13 cellular contexts compared by ENCODE assay signal in the genomic region with DNA sequence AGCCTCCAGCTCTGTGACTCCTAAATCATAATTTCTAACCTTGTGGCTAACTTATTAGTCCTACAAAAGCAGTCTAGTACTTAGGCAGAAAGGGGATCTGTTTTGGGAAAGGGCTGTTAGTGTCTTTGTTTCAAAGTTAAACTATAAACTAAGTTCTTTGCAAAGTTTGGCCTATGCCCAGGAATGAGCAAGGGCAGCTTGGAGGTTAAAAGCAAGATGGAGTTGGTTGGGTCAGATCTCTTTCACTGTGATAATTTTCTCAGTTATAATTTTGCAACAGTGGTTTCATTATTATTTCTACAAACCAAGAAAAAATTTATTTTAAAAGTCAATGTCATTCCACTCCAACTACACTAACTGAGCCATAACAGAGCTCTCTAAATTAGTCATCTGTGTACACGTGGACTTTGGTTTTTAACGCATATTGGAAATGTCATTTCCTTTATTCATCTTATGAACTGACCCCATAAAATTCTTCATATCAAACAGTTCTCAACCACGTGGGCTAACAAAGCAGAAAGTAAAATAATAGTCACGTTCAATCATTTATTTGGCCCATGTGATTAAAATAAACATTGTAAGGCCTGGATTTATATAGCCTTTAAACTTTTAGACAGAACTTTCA.
DNase-seq lines count a peak whose midpoint lies in the region; ATAC-seq and TF ChIP-seq lines count a peak whose summit lies in the region.
"Had no signal": no experiment of that assay in that cellular context is flagged by ENCODE, and none has a peak within 500 bp of the region (broad histone marks: within the 10 kb centered on the region; RNA-seq: fewer than 3 reads in every experiment).

No MANE protein-coding gene starts in this region.

- peak overlapping the region; percentile 39 to 66 (median 64) for H3K27ac Mint-ChIP-seq in nephron
- H3K27ac Mint-ChIP-seq: activated naive CD8-positive, alpha-beta T cell treated with anti-CD3 and anti-CD28 coated beads, Interleukin-2, amount 10 ng/mL, durations not matched to agents 7 days and 5 days had no signal

- no peak overlapping the region for H3K4me3 Mint-ChIP-seq in nephron
- H3K4me3 Mint-ChIP-seq: activated naive CD8-positive, alpha-beta T cell treated with anti-CD3 and anti-CD28 coated beads, Interleukin-2, amount 10 ng/mL, durations not matched to agents 7 days and 5 days had no signal

- no peak for DNase-seq in foreskin fibroblast
- DNase-seq in middle frontal gyrus (ENCODE audit: extremely low spot score, low spot score), result no peak
- DNase-seq in SW 1271 (lab: John Stamatoyannopoulos, UW), result no peak
- no peak for DNase-seq in activated CD4-positive, CD25-positive, alpha-beta regulatory T cell (lab: John Stamatoyannopoulos, UW)
- DNase-seq: activated naive CD8-positive, alpha-beta T cell treated with anti-CD3 and anti-CD28 coated beads, Interleukin-2, amount 10 ng/mL, durations not matched to agents 7 days and 5 days; midbrain; NCI-H510A; upper lobe of right lung had no signal

- H3K36me3 Mint-ChIP-seq in nephron (ENCODE audit: low read depth), result no peaks in the 10 kb centered on the region
- H3K36me3 Mint-ChIP-seq: activated naive CD8-positive, alpha-beta T cell treated with anti-CD3 and anti-CD28 coated beads, Interleukin-2, amount 10 ng/mL, durations not matched to agents 7 days and 5 days had no signal

- TF ChIP-seq CTCF in nephron (IDR thresholded peaks at IDR 0.05; ENCODE audit: unreplicated experiment in 3 of 3) (no peak), foreskin fibroblast (IDR thresholded peaks at IDR 0.05; ENCODE audit: low read depth, low read length) (no peak)

- peaks cover 11% of the 10 kb centered on the region for H3K9me3 Mint-ChIP-seq in nephron
- H3K9me3 Mint-ChIP-seq: activated naive CD8-positive, alpha-beta T cell treated with anti-CD3 and anti-CD28 coated beads, Interleukin-2, amount 10 ng/mL, durations not matched to agents 7 days and 5 days had no signal

- H3K27me3 Mint-ChIP-seq in nephron (ENCODE audit: low read depth), result no peaks in the 10 kb centered on the region
- H3K27me3 Mint-ChIP-seq: activated naive CD8-positive, alpha-beta T cell treated with anti-CD3 and anti-CD28 coated beads, Interleukin-2, amount 10 ng/mL, durations not matched to agents 7 days and 5 days had no signal

- peaks cover 8% of the 10 kb centered on the region for H3K4me1 Mint-ChIP-seq in nephron
- H3K4me1 Mint-ChIP-seq: activated naive CD8-positive, alpha-beta T cell treated with anti-CD3 and anti-CD28 coated beads, Interleukin-2, amount 10 ng/mL, durations not matched to agents 7 days and 5 days had no signal

- ATAC-seq in GM18868 (IDR thresholded peaks at IDR 0.05; ENCODE audit: unreplicated experiment), result peak; percentile 96
- ATAC-seq in GM21619 (IDR thresholded peaks at IDR 0.05; ENCODE audit: unreplicated experiment), result peak; percentile 91
- peak; percentile 96 for ATAC-seq in HG03432 (IDR thresholded peaks at IDR 0.05; ENCODE audit: unreplicated experiment)
- ATAC-seq: esophagus mucosa, upper lobe of right lung had no signal

- no peak overlapping the region for H3K4me3 ChIP-seq in foreskin fibroblast (ENCODE audit: low read depth in 1 of 2, low read length in 2 of 2)
- H3K4me3 ChIP-seq: upper lobe of right lung had no signal
